In genomic region chr7:116393654-116394053, GRCh38 we compare ENCODE assay signal across 16 cellular contexts.
DNase-seq lines count a peak whose midpoint lies in the region; ATAC-seq and TF ChIP-seq lines count a peak whose summit lies in the region.
"Had no signal": no experiment of that assay in that cellular context is flagged by ENCODE, and none has a peak within 500 bp of the region (broad histone marks: within the 10 kb centered on the region; RNA-seq: fewer than 3 reads in every experiment).

No MANE protein-coding gene starts in this region.

- H3K36me3 Mint-ChIP-seq in chondrocyte (ENCODE audit: low read depth) (no peaks in the 10 kb centered on the region), WTC11 (peaks cover 8% of the 10 kb centered on the region; the same call in 1 of the 2 replicates)

- H3K27me3 Mint-ChIP-seq in chondrocyte (ENCODE audit: low read depth) (no peaks in the 10 kb centered on the region), WTC11 (ENCODE audit: low read depth) (no peaks in the 10 kb centered on the region)

- H3K9me3 Mint-ChIP-seq in chondrocyte (ENCODE audit: low read depth), result peaks cover 3% of the 10 kb centered on the region
- H3K9me3 Mint-ChIP-seq in WTC11, result peaks cover 17% of the 10 kb centered on the region

- H4K8ac ChIP-seq in mesendoderm (ENCODE audit: low read depth, low read length), result no peak overlapping the region

- H3K27me3 ChIP-seq in right cardiac atrium (ENCODE audit: control insufficient read depth, insufficient read depth) (no peaks in the 10 kb centered on the region), mesendoderm (ENCODE audit: insufficient read depth, low read length, poor library complexity) (no peaks in the 10 kb centered on the region)
- H3K27me3 ChIP-seq: BLaER1 had no signal

- no peak overlapping the region for H4K5ac ChIP-seq in mesendoderm (ENCODE audit: low read length)

- POLR2A ChIA-PET in WTC11 (lab: Charles Lee), result no interaction called here

- H2BK5ac ChIP-seq in mesendoderm (ENCODE audit: low read length), result no peak overlapping the region

- H3K27ac Mint-ChIP-seq in chondrocyte (ENCODE audit: unreplicated experiment) (peak overlapping the region; percentile 89), WTC11 (no peak overlapping the region)
- H3K27ac Mint-ChIP-seq: endodermal cell had no signal

- H3K27ac ChIP-seq in right cardiac atrium (ENCODE audit: low read length) (peak overlapping the region; percentile 57), mesendoderm (ENCODE audit: low read depth, low read length) (no peak overlapping the region)
- H3K27ac ChIP-seq: BLaER1 had no signal

- H3K4me3 Mint-ChIP-seq in chondrocyte (ENCODE audit: unreplicated experiment), result no peak overlapping the region
- H3K4me3 Mint-ChIP-seq in WTC11, result no peak overlapping the region
- H3K4me3 Mint-ChIP-seq: endodermal cell had no signal

- 23% methylated on average over 6 of the region's 6 CpGs for WGBS in right cardiac atrium
- no CpG with 5 or more reads among the region's 6 CpGs for WGBS in mesendoderm (ENCODE audit: extremely low coverage, insufficient coverage, low lambda C conversion rate)

- H3K79me2 ChIP-seq in mesendoderm (ENCODE audit: control insufficient read depth, insufficient read depth, low read length), result no peaks in the 10 kb centered on the region

- no peak overlapping the region for H2BK120ac ChIP-seq in mesendoderm (ENCODE audit: low read depth, low read length)

- H3K18ac ChIP-seq in mesendoderm (ENCODE audit: low read length), result no peak overlapping the region

- H3K4me1 Mint-ChIP-seq in chondrocyte (ENCODE audit: low read depth) (peaks cover 35% of the 10 kb centered on the region), WTC11 (peaks cover 4% of the 10 kb centered on the region)
- H3K4me1 Mint-ChIP-seq: endodermal cell had no signal

- H3K4me1 ChIP-seq in right cardiac atrium (ENCODE audit: control insufficient read depth, insufficient read depth, low read length), result peaks cover 2% of the 10 kb centered on the region
- H3K4me1 ChIP-seq in mesendoderm (ENCODE audit: control insufficient read depth, low read depth, low read length), result no peaks in the 10 kb centered on the region
- H3K4me1 ChIP-seq: BLaER1 had no signal

- no peaks in the 10 kb centered on the region for H3K79me1 ChIP-seq in mesendoderm (ENCODE audit: low read length)

- no peak overlapping the region for H3K9ac ChIP-seq in mesendoderm (ENCODE audit: low read length)
- H3K9ac ChIP-seq: BLaER1, GM23248 had no signal

- CTCF ChIA-PET in WTC11 (lab: Charles Lee), result no interaction called here

- H3K56ac ChIP-seq in mesendoderm (ENCODE audit: low read length), result no peak overlapping the region

- no peak overlapping the region for H3K23ac ChIP-seq in mesendoderm (ENCODE audit: low read length)

- peak; percentile 50 for DNase-seq in LHCN-M2 (ENCODE audit: low read depth)
- no peak for DNase-seq in chondrocyte (ENCODE audit: low spot score)
- DNase-seq in right cardiac atrium, result peak; percentile 28 to 58 (median 54)
- no peak for DNase-seq in sciatic nerve (ENCODE audit: low spot score)
- DNase-seq in mesendoderm, result no peak
- DNase-seq in WTC11 (ENCODE audit: low spot score), result no peak
- DNase-seq in activated gamma-delta T cell treated with Interleukin-2 at 50 U/mL for 16 hours, result no peak
- DNase-seq: activated CD4-positive, alpha-beta T cell treated with anti-CD3 and anti-CD28 coated beads for 48 hours; DND-41; endodermal cell; GM23248; hippocampal formation; midbrain; MV-4-11 had no signal

- H3K4me3 ChIP-seq in right cardiac atrium (ENCODE audit: low read length) (no peak overlapping the region), mesendoderm (ENCODE audit: low read length) (no peak overlapping the region)
- H3K4me3 ChIP-seq: BLaER1, GM23248 had no signal

- no peak overlapping the region for H3K4ac ChIP-seq in mesendoderm (ENCODE audit: low read depth, low read length)

- intact Hi-C loops in right cardiac atrium (cut with DNase I), result no loop called here
- intact Hi-C loops in sciatic nerve (cut with DNase I), result no loop called here

- H2BK15ac ChIP-seq in mesendoderm (replicated peaks; ENCODE audit: low read depth), result no peak overlapping the region

- TF ChIP-seq CTCF in chondrocyte (IDR thresholded peaks at IDR 0.05) (no peak), WTC11 (IDR thresholded peaks at IDR 0.05) (no peak)

- no peaks in the 10 kb centered on the region for H3K36me3 ChIP-seq in mesendoderm (ENCODE audit: control insufficient read depth, insufficient read depth, low read length)
- H3K36me3 ChIP-seq: BLaER1 had no signal

- H3K9me3 ChIP-seq in right cardiac atrium (ENCODE audit: control insufficient read depth, low read length), result no peaks in the 10 kb centered on the region
- H3K9me3 ChIP-seq: BLaER1 had no signal

- no peak overlapping the region for H2AK5ac ChIP-seq in mesendoderm (ENCODE audit: low read length)

- ATAC-seq in right cardiac atrium (peak; percentile 54 to 76), sciatic nerve (peak; percentile 35), WTC11 (no peak), GM18519 (IDR thresholded peaks at IDR 0.05; ENCODE audit: low FRiP score, unreplicated experiment) (no peak)

- no peak overlapping the region for H3K4me2 ChIP-seq in mesendoderm (ENCODE audit: low read length)
- H3K4me2 ChIP-seq: BLaER1 had no signal

TF ChIP-seq in WTC11, 78 proteins besides CTCF, POLR2A, EP300 and RAD21:
- TF ChIP-seq USF1 (CRISPR knock-in tag; IDR thresholded peaks at IDR 0.05) (no peak), KAT7 (CRISPR knock-in tag; IDR thresholded peaks at IDR 0.05; ENCODE audit: borderline replicate concordance) (no peak), AR (CRISPR knock-in tag; IDR thresholded peaks at IDR 0.05) (no peak), FOXJ3 (CRISPR knock-in tag; IDR thresholded peaks at IDR 0.05; ENCODE audit: borderline replicate concordance) (no peak), CREM (CRISPR knock-in tag; IDR thresholded peaks at IDR 0.05) (no peak)

Comparison
In these comparisons a context has a peak if more than half of its experiments do, and no peak if none do; other contexts are left out.
1. DNase-seq: peak in LHCN-M2 (single experiment) and right cardiac atrium (3 of 3); none in chondrocyte (single experiment), sciatic nerve (single experiment), mesendoderm (single experiment), WTC11 (single experiment) and activated gamma-delta T cell treated with Interleukin-2 at 50 U/mL for 16 hours (single experiment).
2. ATAC-seq: peak in right cardiac atrium (2 of 2) and sciatic nerve (single experiment); none in WTC11 (single experiment) and GM18519 (single experiment).